In genomic region chr14:69247691-69248440, GRCh38 we compare ENCODE assay signal across 9 cellular contexts. TPM values are rescaled to one million over a fixed set of nuclear protein-coding genes. Genes with fewer than 3 reads are reported as not detected.
A peak's percentile ranks its signal among the peaks of the same experiment; 100 is the strongest.
DNase-seq lines count a peak whose midpoint lies in the region; ATAC-seq and TF ChIP-seq lines count a peak whose summit lies in the region.
"Had no signal": no experiment of that assay in that cellular context is flagged by ENCODE, and none has a peak within 500 bp of the region (broad histone marks: within the 10 kb centered on the region; RNA-seq: fewer than 3 reads in every experiment).

No MANE protein-coding gene starts in this region.

- ATAC-seq in gastrocnemius medialis = peak; percentile 79 to 82

- H3K4me2 ChIP-seq in PC-9 = no peak overlapping the region

- H3K27ac ChIP-seq in PC-9 = no peak overlapping the region
- peak overlapping the region in 3 of 4 donors; percentile 18 to 55 (median 28) for H3K27ac ChIP-seq in gastrocnemius medialis

- H3K4me3 ChIP-seq in PC-9 (no peak overlapping the region), gastrocnemius medialis (no peak overlapping the region)

- BruUV-seq in Calu3 (replicated peaks; lab: Mats Ljungman, UMichigan) (no TSS peak), PC-9 (replicated peaks; lab: Mats Ljungman, UMichigan) (no TSS peak)

- POLR2A ChIA-PET in PC-9 (lab: Charles Lee; ENCODE audit: unreplicated experiment) = interaction anchor here (0.6 kb wide), 1 partner anchor 82 kb away, joined by 5 read pairs; no protein-coding TSS in a partner anchor

- H3K9me3 Mint-ChIP-seq in Calu3 (ENCODE audit: low read depth, unreplicated experiment) (no peaks in the 10 kb centered on the region), glutamatergic neuron (ENCODE audit: unreplicated experiment) (peaks cover 25% of the 10 kb centered on the region)

- H3F3A ChIP-seq in PC-9 (ENCODE audit: insufficient read depth, low read depth) = no peaks in the 10 kb centered on the region

- H3K4me1 Mint-ChIP-seq in Calu3 (ENCODE audit: low read depth, unreplicated experiment) = no peaks in the 10 kb centered on the region
- H3K4me1 Mint-ChIP-seq in glutamatergic neuron (ENCODE audit: low read depth, unreplicated experiment) = peaks cover 76% of the 10 kb centered on the region

- TF ChIP-seq CTCF in Calu3 (IDR thresholded peaks at IDR 0.05; ENCODE audit: unreplicated experiment) = peak; percentile 17
- TF ChIP-seq CTCF in PC-9 (conservative IDR thresholded peaks at IDR 0.05) = peak; percentile 55
- TF ChIP-seq CTCF in glutamatergic neuron (IDR thresholded peaks at IDR 0.05; ENCODE audit: partially characterized antibody, unreplicated experiment) = peak; percentile 77
- TF ChIP-seq CTCF in gastrocnemius medialis (IDR thresholded peaks at IDR 0.05 in 4 of 5, conservative IDR thresholded peaks at IDR 0.05 in 1 of 5) = peak in 1 of 5 experiments; percentile 34

- H3K36me3 ChIP-seq in PC-9 (ENCODE audit: low read depth) = no peaks in the 10 kb centered on the region
- H3K36me3 ChIP-seq in gastrocnemius medialis = no peaks in the 10 kb centered on the region

- no peaks in the 10 kb centered on the region for H3K79me2 ChIP-seq in PC-9 (ENCODE audit: low read depth)

- H3K9me3 ChIP-seq in PC-9 (ENCODE audit: insufficient read depth, low read depth) (no peaks in the 10 kb centered on the region), gastrocnemius medialis (no peaks in the 10 kb centered on the region)

- in situ Hi-C loops in gastrocnemius medialis (cut with MboI; ENCODE audit: low sequenced_read_pairs in 4 of 4) = loop anchor here in 2 of 4 donors (10.0 to 25.0 kb wide), 2 partner anchors 207 to 214 kb away; no protein-coding TSS in a partner anchor

- H3K36me3 Mint-ChIP-seq in Calu3 (ENCODE audit: insufficient read depth, unreplicated experiment) = no peaks in the 10 kb centered on the region
- peaks cover 7% of the 10 kb centered on the region for H3K36me3 Mint-ChIP-seq in glutamatergic neuron (ENCODE audit: unreplicated experiment)

- intact Hi-C loops in Calu3 (cut with micrococcal nuclease; ENCODE audit: unreplicated experiment) = loop anchor here (5.0 kb wide), 1 partner anchor 149 kb away; the partner anchor contains the start of genes ERH and SLC39A9
- intact Hi-C loops in PC-9 (cut with micrococcal nuclease; ENCODE audit: unreplicated experiment) = no loop called here
- intact Hi-C loops in gastrocnemius medialis (cut with DNase I; ENCODE audit: low total_unique reads) = loop anchor here (10.0 kb wide), 1 partner anchor 97 kb away; no protein-coding TSS in a partner anchor

- DNase-seq in Calu3 (no peak), PC-9 (no peak), glutamatergic neuron (no peak), gastrocnemius medialis (peak; percentile 44 to 70), dermis blood vessel endothelial cell (no peak), NCI-H1417 treated with DMSO at 0.1 percent for 48 hours (lab: John Stamatoyannopoulos, UW) (no peak), NCI-H2196 treated with DMSO at 0.1 percent for 48 hours (lab: John Stamatoyannopoulos, UW; ENCODE audit: unreplicated experiment) (no peak), OCI-M1 (lab: John Stamatoyannopoulos, UW) (no peak)
- DNase-seq: NCI-H2029 treated with DMSO at 0.1 percent for 48 hours had no signal

- H3K4me1 ChIP-seq in PC-9 (replicated peaks; ENCODE audit: insufficient read depth) = no peaks in the 10 kb centered on the region
- peaks cover 3 to 15% of the 10 kb centered on the region in 2 donors for H3K4me1 ChIP-seq in gastrocnemius medialis

- H3K27ac Mint-ChIP-seq in Calu3 (ENCODE audit: unreplicated experiment) (no peak overlapping the region), glutamatergic neuron (ENCODE audit: unreplicated experiment) (peak overlapping the region; percentile 98)

- CTCF ChIA-PET in Calu3 (lab: Charles Lee) (no interaction called here), PC-9 (lab: Charles Lee) (interaction anchor here (0.7 kb wide), 1 partner anchor 211 kb away, joined by 3 read pairs; no protein-coding TSS in a partner anchor)

- TF ChIP-seq POLR2A in gastrocnemius medialis (IDR thresholded peaks at IDR 0.05) = no peak

- no peaks in the 10 kb centered on the region for H4K20me1 ChIP-seq in PC-9 (ENCODE audit: insufficient read depth)

- no peaks in the 10 kb centered on the region for H3K27me3 ChIP-seq in PC-9 (ENCODE audit: insufficient read depth, low read depth)
- no peaks in the 10 kb centered on the region for H3K27me3 ChIP-seq in gastrocnemius medialis

- H3K27me3 Mint-ChIP-seq in Calu3 (ENCODE audit: unreplicated experiment) (no peaks in the 10 kb centered on the region), glutamatergic neuron (ENCODE audit: unreplicated experiment) (peaks cover 8% of the 10 kb centered on the region)

- no peak overlapping the region for H2AFZ ChIP-seq in PC-9

- no peaks in the 10 kb centered on the region for H3K9me2 ChIP-seq in PC-9 (ENCODE audit: insufficient read depth)

- H3K4me3 Mint-ChIP-seq in Calu3 (ENCODE audit: low read depth, unreplicated experiment) (no peak overlapping the region), glutamatergic neuron (ENCODE audit: unreplicated experiment) (peak overlapping the region; percentile 52)

RNA-seq across cellular contexts. Expression of gene GALNT16, which starts 12.1 kb away (rescaled TPM):
- total RNA-seq in Calu3 (2022) (2.5 and 4.0 TPM in 2 replicates), PC-9 (2021) (16.3 and 22.8 TPM in 2 replicates), glutamatergic neuron (ENCODE audit: unreplicated experiment) (124 TPM), gastrocnemius medialis (1 to 10 TPM in 2 of 4 donors, under 1 TPM in 2; 0.15 to 2.7 (median 1.7) TPM), dermis blood vessel endothelial cell (0.17 and 0.19 TPM in 2 replicates)

RNA-seq across cellular contexts. Expression of gene EXD2, which starts 56.6 kb away (rescaled TPM):
- total RNA-seq in Calu3 (2022) (13.1 and 14.0 TPM in 2 replicates), PC-9 (2021) (21.4 and 25.5 TPM in 2 replicates), glutamatergic neuron (ENCODE audit: unreplicated experiment) (31.2 TPM), gastrocnemius medialis (10 to 100 TPM; 13.7 to 19.7 (median 16.5) TPM), dermis blood vessel endothelial cell (32.0 and 33.3 TPM in 2 replicates)

Comparison
In these comparisons a context has a peak if more than half of its experiments do, and no peak if none do; other contexts are left out.
1. DNase-seq: peak in gastrocnemius medialis (2 of 2); none in Calu3 (single experiment), PC-9 (0 of 2), glutamatergic neuron (single experiment), dermis blood vessel endothelial cell (single experiment), NCI-H1417 treated with DMSO at 0.1 percent for 48 hours (single experiment), NCI-H2196 treated with DMSO at 0.1 percent for 48 hours (single experiment) and OCI-M1 (single experiment).